Comparison of ENCODE assay signal across 8 cellular contexts in genomic region chr2:42495234-42495581, GRCh38. TPM values are rescaled to one million over a fixed set of nuclear protein-coding genes. Genes with fewer than 3 reads are reported as not detected.
DNase-seq lines count a peak whose midpoint lies in the region; ATAC-seq and TF ChIP-seq lines count a peak whose summit lies in the region.

No MANE protein-coding gene starts in this region.

- TF ChIP-seq CTCF in CD4-positive, alpha-beta T cell (IDR thresholded peaks at IDR 0.05): no peak
- TF ChIP-seq CTCF in vagina (IDR thresholded peaks at IDR 0.05): peak in 1 of 3 experiments; percentile 11

- no peaks in the 10 kb centered on the region for H3K27me3 Mint-ChIP-seq in CD4-positive, alpha-beta T cell
- H3K27me3 Mint-ChIP-seq in activated T-helper 2 cell treated with anti-CD3 and anti-CD28 coated beads, Interferon-gamma antibody, Interleukin-2, Interleukin-4, amounts not matched to agents 10 μg/mL and 5 μg/mL and 100 μg/mL, durations not matched to agents 14 hours and 24 hours and 36 hours (ENCODE audit: low read depth): peaks cover 30% of the 10 kb centered on the region
- peaks cover 0 to 44% (median 5%) of the 10 kb centered on the region in 5 donors for H3K27me3 Mint-ChIP-seq in naive thymus-derived CD4-positive, alpha-beta T cell

- H3K36me3 Mint-ChIP-seq in CD4-positive, alpha-beta T cell (ENCODE audit: low read depth): no peaks in the 10 kb centered on the region
- peaks cover 2% of the 10 kb centered on the region for H3K36me3 Mint-ChIP-seq in activated T-helper 2 cell treated with anti-CD3 and anti-CD28 coated beads, Interferon-gamma antibody, Interleukin-2, Interleukin-4, amounts not matched to agents 10 μg/mL and 5 μg/mL and 100 μg/mL, durations not matched to agents 14 hours and 24 hours and 36 hours (ENCODE audit: low read depth)
- H3K36me3 Mint-ChIP-seq in naive thymus-derived CD4-positive, alpha-beta T cell: no peaks in the 10 kb centered on the region

- POLR2A ChIA-PET in CD4-positive, alpha-beta T cell (lab: Charles Lee): no interaction called here
- POLR2A ChIA-PET in naive thymus-derived CD4-positive, alpha-beta T cell (lab: Charles Lee): no interaction called here

- H3K9me3 ChIP-seq in CD4-positive, alpha-beta T cell (ENCODE audit: control insufficient read depth, low read length): no peaks in the 10 kb centered on the region
- H3K9me3 ChIP-seq in naive thymus-derived CD4-positive, alpha-beta T cell (ENCODE audit: control insufficient read depth in 2 of 3, low read length in 3 of 3): no peaks in the 10 kb centered on the region
- H3K9me3 ChIP-seq in vagina: no peaks in the 10 kb centered on the region

- peak overlapping the region; percentile 68 for H3K27ac Mint-ChIP-seq in CD4-positive, alpha-beta T cell
- H3K27ac Mint-ChIP-seq in activated T-helper 2 cell treated with anti-CD3 and anti-CD28 coated beads, Interferon-gamma antibody, Interleukin-2, Interleukin-4, amounts not matched to agents 10 μg/mL and 5 μg/mL and 100 μg/mL, durations not matched to agents 14 hours and 24 hours and 36 hours: no peak overlapping the region
- peak overlapping the region in 8 of 9 donors; percentile 75 to 93 (median 84) for H3K27ac Mint-ChIP-seq in naive thymus-derived CD4-positive, alpha-beta T cell

- peak overlapping the region; percentile 96 for H3K4me3 Mint-ChIP-seq in CD4-positive, alpha-beta T cell
- H3K4me3 Mint-ChIP-seq in activated T-helper 2 cell treated with anti-CD3 and anti-CD28 coated beads, Interferon-gamma antibody, Interleukin-2, Interleukin-4, amounts not matched to agents 10 μg/mL and 5 μg/mL and 100 μg/mL, durations not matched to agents 14 hours and 24 hours and 36 hours (ENCODE audit: low read depth): peak overlapping the region; percentile 89
- peak overlapping the region; percentile 82 to 99 (median 96) for H3K4me3 Mint-ChIP-seq in naive thymus-derived CD4-positive, alpha-beta T cell

- intact Hi-C loops in CD4-positive, alpha-beta T cell (cut with DNase I, micrococcal nuclease): loop anchor here (1.0 to 10.0 kb wide), 4 partner anchors 70 to 650 kb away; partner anchors contain the start of gene MTA3 (in 1 of the 2)
- intact Hi-C loops in activated T-helper 2 cell treated with anti-CD3 and anti-CD28 coated beads, Interferon-gamma antibody, Interleukin-2, Interleukin-4, amounts not matched to agents 10 μg/mL and 5 μg/mL and 100 μg/mL, durations not matched to agents 14 hours and 24 hours and 36 hours (cut with micrococcal nuclease): loop anchor here (1.0 to 2.0 kb wide), 3 partner anchors 72 to 168 kb away; no protein-coding TSS in a partner anchor
- intact Hi-C loops in naive thymus-derived CD4-positive, alpha-beta T cell (cut with micrococcal nuclease): loop anchor here (1.0 to 10.0 kb wide), 9 partner anchors 72 to 650 kb away; partner anchors contain the start of genes COX7A2L (in 2 of the 2) and MTA3 (in 1 of the 2)
- intact Hi-C loops in vagina (cut with DNase I): loop anchor here (10.0 kb wide), 1 partner anchor 170 kb away; no protein-coding TSS in a partner anchor

- H3K27me3 ChIP-seq in CD4-positive, alpha-beta T cell (ENCODE audit: control insufficient read depth, insufficient read depth, low read length): peaks cover 6% of the 10 kb centered on the region
- H3K27me3 ChIP-seq in naive thymus-derived CD4-positive, alpha-beta T cell (ENCODE audit: control insufficient read depth in 2 of 2, insufficient read depth in 2 of 2, low read length in 2 of 2): no peaks in the 10 kb centered on the region
- H3K27me3 ChIP-seq in vagina: no peaks in the 10 kb centered on the region

- no peak for TF ChIP-seq POLR2A in vagina (IDR thresholded peaks at IDR 0.05)

- CTCF ChIA-PET in CD4-positive, alpha-beta T cell (lab: Charles Lee): interaction anchor here (0.8 to 1.5 kb wide), 4 partner anchors 10 to 168 kb away, joined by 3 to 6 read pairs (median 3); no protein-coding TSS in a partner anchor
- CTCF ChIA-PET in naive thymus-derived CD4-positive, alpha-beta T cell (lab: Charles Lee): interaction anchor here (0.8 to 4.0 kb wide), 8 partner anchors 32 to 181 kb away, joined by 3 to 21 read pairs (median 3); no protein-coding TSS in a partner anchor

- DNase-seq in CD4-positive, alpha-beta T cell: no peak
- no peak for DNase-seq in activated T-helper 2 cell treated with anti-CD3 and anti-CD28 coated beads, Interferon-gamma antibody, Interleukin-2, Interleukin-4, amounts not matched to agents 10 μg/mL and 5 μg/mL and 100 μg/mL, durations not matched to agents 14 hours and 24 hours and 36 hours (ENCODE audit: low spot score)
- no peak for DNase-seq in naive thymus-derived CD4-positive, alpha-beta T cell
- no peak for DNase-seq in NCI-H2081 treated with DMSO at 0.1 percent for 48 hours (lab: John Stamatoyannopoulos, UW)
- DNase-seq in vagina (ENCODE audit: extremely low spot score in 2 of 2): no peak

- no peak for ATAC-seq in CD4-positive, alpha-beta T cell (ENCODE audit: poor library complexity)
- peak; percentile 10 for ATAC-seq in HG03060 (IDR thresholded peaks at IDR 0.05; ENCODE audit: low read depth, unreplicated experiment)
- no peak for ATAC-seq in naive thymus-derived CD4-positive, alpha-beta T cell
- ATAC-seq in GM21515 (IDR thresholded peaks at IDR 0.05; ENCODE audit: unreplicated experiment): no peak
- no peak for ATAC-seq in GM18511 (IDR thresholded peaks at IDR 0.05; ENCODE audit: unreplicated experiment)

- H3K9me3 Mint-ChIP-seq in CD4-positive, alpha-beta T cell: no peaks in the 10 kb centered on the region
- no peaks in the 10 kb centered on the region for H3K9me3 Mint-ChIP-seq in activated T-helper 2 cell treated with anti-CD3 and anti-CD28 coated beads, Interferon-gamma antibody, Interleukin-2, Interleukin-4, amounts not matched to agents 10 μg/mL and 5 μg/mL and 100 μg/mL, durations not matched to agents 14 hours and 24 hours and 36 hours
- H3K9me3 Mint-ChIP-seq in naive thymus-derived CD4-positive, alpha-beta T cell: no peaks in the 10 kb centered on the region

- H3K36me3 ChIP-seq in naive thymus-derived CD4-positive, alpha-beta T cell (ENCODE audit: control insufficient read depth in 2 of 3, insufficient read depth in 3 of 3, low read length in 3 of 3): no peaks in the 10 kb centered on the region
- H3K36me3 ChIP-seq in vagina: no peaks in the 10 kb centered on the region

- H3K27ac ChIP-seq in CD4-positive, alpha-beta T cell (ENCODE audit: low read depth, low read length): no peak overlapping the region
- H3K27ac ChIP-seq in naive thymus-derived CD4-positive, alpha-beta T cell (ENCODE audit: low read depth, low read length): no peak overlapping the region
- no peak overlapping the region for H3K27ac ChIP-seq in vagina

- H3K4me3 ChIP-seq in naive thymus-derived CD4-positive, alpha-beta T cell (ENCODE audit: low read length): peak overlapping the region; percentile 60
- H3K4me3 ChIP-seq in vagina: peak overlapping the region in 1 of 2 donors; percentile 62

- peaks cover 8% of the 10 kb centered on the region for H3K4me1 Mint-ChIP-seq in CD4-positive, alpha-beta T cell (ENCODE audit: low read depth)
- peaks cover 8% of the 10 kb centered on the region for H3K4me1 Mint-ChIP-seq in activated T-helper 2 cell treated with anti-CD3 and anti-CD28 coated beads, Interferon-gamma antibody, Interleukin-2, Interleukin-4, amounts not matched to agents 10 μg/mL and 5 μg/mL and 100 μg/mL, durations not matched to agents 14 hours and 24 hours and 36 hours (ENCODE audit: low read depth)
- H3K4me1 Mint-ChIP-seq in naive thymus-derived CD4-positive, alpha-beta T cell: peaks cover 0 to 18% (median 10%) of the 10 kb centered on the region in 7 donors

- H3K4me1 ChIP-seq in naive thymus-derived CD4-positive, alpha-beta T cell (ENCODE audit: control insufficient read depth in 2 of 2, insufficient read depth in 2 of 2, low read length in 2 of 2): peaks cover 0 to 10% of the 10 kb centered on the region in 2 donors
- H3K4me1 ChIP-seq in vagina: no peaks in the 10 kb centered on the region

RNA-seq across cellular contexts. Expression of gene KCNG3, which starts 1.4 kb away (rescaled TPM):
- under 1 TPM; 0.25 to 0.49 TPM for total RNA-seq in CD4-positive, alpha-beta T cell
- 0.14 and 0.16 TPM in 2 replicates for total RNA-seq in activated T-helper 2 cell treated with anti-CD3 and anti-CD28 coated beads, Interferon-gamma antibody, Interleukin-2, Interleukin-4, amounts not matched to agents 10 μg/mL and 5 μg/mL and 100 μg/mL, durations not matched to agents 14 hours and 24 hours and 36 hours
- under 1 TPM in 4 of 5 experiments, not detected in 1; 0.08 to 0.48 (median 0.14) TPM for total RNA-seq in naive thymus-derived CD4-positive, alpha-beta T cell
- under 1 TPM in 1 of 2 donors, not detected in 1; 0.08 TPM for polyA plus RNA-seq in naive thymus-derived CD4-positive, alpha-beta T cell
- 0.74 TPM for total RNA-seq in vagina
